ENCODE assay signal across 21 cellular contexts in genomic region chr12:92473564-92473963, GRCh38.
DNase-seq lines count a peak whose midpoint lies in the region; FAIRE-seq and TF ChIP-seq lines count a peak whose summit lies in the region.
"Had no signal": no experiment of that assay in that cellular context is flagged by ENCODE, and none has a peak within 500 bp of the region (broad histone marks: within the 10 kb centered on the region; RNA-seq: fewer than 3 reads in every experiment).

No MANE protein-coding gene starts in this region.

- no peaks in the 10 kb centered on the region for H3K27me3 ChIP-seq in SU-DHL-6 (ENCODE audit: low read length)
- H3K27me3 ChIP-seq in parathyroid adenoma (ENCODE audit: control insufficient read depth, insufficient read depth, low read length): no peaks in the 10 kb centered on the region
- H3K27me3 ChIP-seq: BLaER1 treated with 17β-estradiol and CSF1 and Interleukin-3, amounts not matched to agents 10 nM and 100 nM had no signal

- no peak overlapping the region for H3K9ac ChIP-seq in SU-DHL-6 (ENCODE audit: low read length)
- H3K9ac ChIP-seq in parathyroid adenoma: no peak overlapping the region
- H3K9ac ChIP-seq: BLaER1 treated with 17β-estradiol and CSF1 and Interleukin-3, amounts not matched to agents 10 nM and 100 nM had no signal

- H3K9me2 ChIP-seq in SU-DHL-6 (replicated peaks; ENCODE audit: insufficient read depth, low read length): no peaks in the 10 kb centered on the region

- no peak overlapping the region for H3K27ac ChIP-seq in SU-DHL-6 (ENCODE audit: low read depth, low read length)
- H3K27ac ChIP-seq in parathyroid adenoma: no peak overlapping the region
- H3K27ac ChIP-seq: A549; BLaER1 treated with 17β-estradiol and CSF1 and Interleukin-3, amounts not matched to agents 10 nM and 100 nM had no signal

- peak; percentile 24 for FAIRE-seq in GM12892 (lab: Jason Lieb, UNC)
- FAIRE-seq: K562 had no signal

- in situ Hi-C loops in KBM-7 (cut with MboI; ENCODE audit: low pct_unique_long_range_greater_than_20kb, low sequenced_read_pairs): no loop called here

- peak overlapping the region; percentile 19 for H3K4me2 ChIP-seq in SU-DHL-6 (ENCODE audit: low read depth, low read length, poor library complexity, severe bottlenecking)
- no peak overlapping the region for H3K4me2 ChIP-seq in parathyroid adenoma (ENCODE audit: low read length)
- H3K4me2 ChIP-seq: A549; BLaER1 treated with 17β-estradiol and CSF1 and Interleukin-3, amounts not matched to agents 10 nM and 100 nM had no signal

- H3K4me3 ChIP-seq in SU-DHL-6 (ENCODE audit: insufficient read depth, low read length, poor library complexity, severe bottlenecking) (no peak overlapping the region), parathyroid adenoma (ENCODE audit: low read depth, low read length) (no peak overlapping the region)
- H3K4me3 ChIP-seq: A549; BLaER1 treated with 17β-estradiol and CSF1 and Interleukin-3, amounts not matched to agents 10 nM and 100 nM; K562 had no signal

- no peaks in the 10 kb centered on the region for H3K27me3 Mint-ChIP-seq in mesothelial cell of epicardium (ENCODE audit: low read depth)
- H3K27me3 Mint-ChIP-seq: CD8-positive, alpha-beta memory T cell had no signal

- H4K20me1 ChIP-seq in SU-DHL-6 (ENCODE audit: low read depth, low read length): no peaks in the 10 kb centered on the region
- H4K20me1 ChIP-seq: BLaER1 treated with 17β-estradiol and CSF1 and Interleukin-3, amounts not matched to agents 10 nM and 100 nM had no signal

- H2AFZ ChIP-seq in SU-DHL-6 (ENCODE audit: low read depth, low read length, severe bottlenecking) (peak overlapping the region; percentile 30), parathyroid adenoma (peak overlapping the region; percentile 49)

- H3K36me3 ChIP-seq in SU-DHL-6 (ENCODE audit: low read length) (no peaks in the 10 kb centered on the region), parathyroid adenoma (ENCODE audit: control insufficient read depth, insufficient read depth, low read length) (no peaks in the 10 kb centered on the region)
- H3K36me3 ChIP-seq: BLaER1 treated with 17β-estradiol and CSF1 and Interleukin-3, amounts not matched to agents 10 nM and 100 nM had no signal

- peaks cover 11% of the 10 kb centered on the region for H3K79me2 ChIP-seq in SU-DHL-6 (ENCODE audit: insufficient read depth, low read length)
- no peaks in the 10 kb centered on the region for H3K79me2 ChIP-seq in parathyroid adenoma

- no peak overlapping the region for H3K4me3 Mint-ChIP-seq in mesothelial cell of epicardium
- H3K4me3 Mint-ChIP-seq: CD8-positive, alpha-beta memory T cell; H9 had no signal

- H3F3A ChIP-seq in SU-DHL-6 (ENCODE audit: insufficient read depth): peaks cover 36% of the 10 kb centered on the region

- H3K4me1 Mint-ChIP-seq in mesothelial cell of epicardium: peaks cover 25% of the 10 kb centered on the region

- H3K9me3 Mint-ChIP-seq in mesothelial cell of epicardium: peaks cover 11% of the 10 kb centered on the region
- H3K9me3 Mint-ChIP-seq: CD8-positive, alpha-beta memory T cell had no signal

- H3K9me3 ChIP-seq in SU-DHL-6 (ENCODE audit: insufficient read depth, low read length) (no peaks in the 10 kb centered on the region), parathyroid adenoma (ENCODE audit: control insufficient read depth, low read length) (no peaks in the 10 kb centered on the region)
- H3K9me3 ChIP-seq: A549 had no signal

- no peak for TF ChIP-seq POLR2A in GM12892 (IDR thresholded peaks at IDR 0.05; ENCODE audit: low read depth, low read length)

- peak overlapping the region; percentile 33 for H3K27ac Mint-ChIP-seq in mesothelial cell of epicardium

- no peak for DNase-seq in GM12892 (ENCODE audit: insufficient read length)
- DNase-seq in mesothelial cell of epicardium (ENCODE audit: low spot score in 2 of 2, unreplicated experiment in 2 of 2): no peak
- DNase-seq in GM03348 (ENCODE audit: low spot score): no peak
- no peak for DNase-seq in activated gamma-delta T cell treated with Interleukin-2 at 50 U/mL for 16 hours
- DNase-seq in KBM-7: no peak
- DNase-seq: CD8-positive, alpha-beta memory T cell; DMS53; H9; NCI-H1105; NCI-H2081; NCI-H2227 treated with DMSO at 0.1 percent for 48 hours; NCI-H510A treated with DMSO at 0.1 percent for 48 hours; NCI-H774; PC-3; RPMI8226; SHP77 treated with DMSO at 0.1 percent for 48 hours had no signal

- H3K4me1 ChIP-seq in parathyroid adenoma: peaks cover 15% of the 10 kb centered on the region

- TF ChIP-seq CTCF in SU-DHL-6 (IDR thresholded peaks at IDR 0.05; ENCODE audit: insufficient read depth, low read length, poor library complexity, severe bottlenecking): no peak
- TF ChIP-seq CTCF in mesothelial cell of epicardium (IDR thresholded peaks at IDR 0.05; ENCODE audit: unreplicated experiment): no peak
- no peak for TF ChIP-seq CTCF in parathyroid adenoma (IDR thresholded peaks at IDR 0.05)

- no peaks in the 10 kb centered on the region for H3K36me3 Mint-ChIP-seq in mesothelial cell of epicardium
